32 cellular contexts compared by ENCODE assay signal in genomic region chr7:18343047-18343446, GRCh38.
"Had no signal": no experiment of that assay in that cellular context is flagged by ENCODE, and none has a peak within 500 bp of the region (broad histone marks: within the 10 kb centered on the region; RNA-seq: fewer than 3 reads in every experiment).

No MANE protein-coding gene starts in this region.

- ATAC-seq: activated naive CD4-positive, alpha-beta T cell treated with anti-CD3 and anti-CD28 coated beads, Interleukin-2, amount 50 U/mL, for 72 hours; activated T-cell treated with anti-CD3 and anti-CD28 coated beads, Interleukin-2, amount 50 U/mL, for 72 hours; esophagus mucosa; foreskin keratinocyte; gastrocnemius medialis; heart right ventricle; T-helper 17 cell had no signal

- DNase-seq: activated CD4-positive, alpha-beta memory T cell treated with anti-CD3 and anti-CD28 coated beads, Interleukin-2, amount 10 ng/mL, durations not matched to agents 7 days and 5 days; activated CD4-positive, alpha-beta T cell treated with anti-CD3 and anti-CD28 coated beads for 1 hour; activated CD4-positive, alpha-beta T cell treated with anti-CD3 and anti-CD28 coated beads for 4 hours; activated CD4-positive, alpha-beta T cell treated with anti-CD3 and anti-CD28 coated beads, Interleukin-2, amount 10 ng/mL, durations not matched to agents 7 days and 5 days; activated CD4-positive, alpha-beta T cell treated with anti-CD3 and anti-CD28 coated beads, Interleukin-2, amount 50 U/mL, for 4 hours; activated CD8-positive, alpha-beta memory T cell treated with anti-CD3 and anti-CD28 coated beads, Interleukin-2, amount 50 U/mL, for 48 hours; activated gamma-delta T cell; activated naive CD4-positive, alpha-beta T cell; activated naive CD4-positive, alpha-beta T cell treated with anti-CD3 and anti-CD28 coated beads, Interleukin-2, amount 10 ng/mL, durations not matched to agents 7 days and 5 days; activated naive CD8-positive, alpha-beta T cell treated with anti-CD3 and anti-CD28 coated beads, Interleukin-2, amount 10 ng/mL, durations not matched to agents 7 days and 5 days; activated T-cell treated with anti-CD3 and anti-CD28 coated beads for 4 hours; activated T-cell treated with anti-CD3 and anti-CD28 coated beads, Interleukin-2, amount 50 U/mL, for 24 hours; activated T-cell treated with anti-CD3 and anti-CD28 coated beads, Interleukin-2, amount 50 U/mL, for 72 hours; brain microvascular endothelial cell; dorsolateral prefrontal cortex; effector memory CD4-positive, alpha-beta T cell; endodermal cell; foreskin keratinocyte; gastrocnemius medialis; heart right ventricle; T-helper 1 cell; T-helper 17 cell; T1000; WERI-Rb-1 had no signal

- H3K9me3 Mint-ChIP-seq: activated naive CD4-positive, alpha-beta T cell treated with anti-CD3 and anti-CD28 coated beads, Interleukin-2, amount 10 ng/mL, durations not matched to agents 7 days and 5 days; activated naive CD8-positive, alpha-beta T cell treated with anti-CD3 and anti-CD28 coated beads, Interleukin-2, amount 10 ng/mL, durations not matched to agents 7 days and 5 days; central memory CD8-positive, alpha-beta T cell; T-helper 2 cell treated with Interferon-gamma antibody and Interleukin-4, amounts not matched to agents 5 μg/mL and 100 μg/mL, for 36 hours had no signal

- H3K27me3 Mint-ChIP-seq: activated naive CD4-positive, alpha-beta T cell treated with anti-CD3 and anti-CD28 coated beads, Interleukin-2, amount 10 ng/mL, durations not matched to agents 7 days and 5 days; central memory CD8-positive, alpha-beta T cell; dendritic cell treated with granulocyte-macrophage colony-stimulating factor and Interleukin-4, amounts not matched to agents 40 ng/mL and 50 ng/mL, for 4 days had no signal

- H3K4me1 Mint-ChIP-seq: activated CD4-positive, alpha-beta memory T cell treated with anti-CD3 and anti-CD28 coated beads, Interleukin-2, amount 10 ng/mL, durations not matched to agents 7 days and 5 days; activated CD4-positive, alpha-beta T cell treated with anti-CD3 and anti-CD28 coated beads, Interleukin-2, amount 10 ng/mL, durations not matched to agents 7 days and 5 days; activated naive CD4-positive, alpha-beta T cell treated with anti-CD3 and anti-CD28 coated beads, Interleukin-2, amount 10 ng/mL, durations not matched to agents 7 days and 5 days; activated naive CD8-positive, alpha-beta T cell treated with anti-CD3 and anti-CD28 coated beads, Interleukin-2, amount 10 ng/mL, durations not matched to agents 7 days and 5 days; central memory CD8-positive, alpha-beta T cell; T-helper 17 cell had no signal

- H3K4me3 Mint-ChIP-seq: activated CD4-positive, alpha-beta memory T cell treated with anti-CD3 and anti-CD28 coated beads, Interleukin-2, amount 10 ng/mL, durations not matched to agents 7 days and 5 days; activated CD4-positive, alpha-beta T cell treated with anti-CD3 and anti-CD28 coated beads, Interleukin-2, amount 10 ng/mL, durations not matched to agents 7 days and 5 days; activated naive CD4-positive, alpha-beta T cell treated with anti-CD3 and anti-CD28 coated beads, Interleukin-2, amount 10 ng/mL, durations not matched to agents 7 days and 5 days; activated naive CD8-positive, alpha-beta T cell treated with anti-CD3 and anti-CD28 coated beads, Interleukin-2, amount 10 ng/mL, durations not matched to agents 7 days and 5 days; activated T-cell treated with anti-CD3 and anti-CD28 coated beads, Interleukin-2, amount 50 U/mL, for 24 hours; activated T-cell treated with anti-CD3 and anti-CD28 coated beads, Interleukin-2, amount 50 U/mL, for 72 hours; central memory CD8-positive, alpha-beta T cell; dendritic cell treated with granulocyte-macrophage colony-stimulating factor and Interleukin-4, amounts not matched to agents 40 ng/mL and 50 ng/mL, for 4 days; endodermal cell; T-helper 17 cell; T-helper 2 cell treated with Interferon-gamma antibody and Interleukin-4, amounts not matched to agents 5 μg/mL and 100 μg/mL, for 36 hours had no signal

- H3K27ac Mint-ChIP-seq: activated CD4-positive, alpha-beta memory T cell treated with anti-CD3 and anti-CD28 coated beads, Interleukin-2, amount 10 ng/mL, durations not matched to agents 7 days and 5 days; activated CD4-positive, alpha-beta T cell treated with anti-CD3 and anti-CD28 coated beads, Interleukin-2, amount 10 ng/mL, durations not matched to agents 7 days and 5 days; activated naive CD4-positive, alpha-beta T cell treated with anti-CD3 and anti-CD28 coated beads, Interleukin-2, amount 10 ng/mL, durations not matched to agents 7 days and 5 days; activated naive CD4-positive, alpha-beta T cell treated with anti-CD3 and anti-CD28 coated beads, Interleukin-2, amount 50 U/mL, for 72 hours; activated naive CD8-positive, alpha-beta T cell treated with anti-CD3 and anti-CD28 coated beads, Interleukin-2, amount 10 ng/mL, durations not matched to agents 7 days and 5 days; activated T-cell treated with anti-CD3 and anti-CD28 coated beads, Interleukin-2, amount 50 U/mL, for 24 hours; activated T-cell treated with anti-CD3 and anti-CD28 coated beads, Interleukin-2, amount 50 U/mL, for 72 hours; endodermal cell; T-helper 17 cell; T-helper 2 cell treated with Interferon-gamma antibody and Interleukin-4, amounts not matched to agents 5 μg/mL and 100 μg/mL, for 36 hours had no signal

- FAIRE-seq: bronchial epithelial cell had no signal

- H3K4me3 ChIP-seq: ascending aorta, coronary artery, dorsolateral prefrontal cortex, gastrocnemius medialis, heart right ventricle had no signal

- H3K36me3 Mint-ChIP-seq: activated naive CD4-positive, alpha-beta T cell treated with anti-CD3 and anti-CD28 coated beads, Interleukin-2, amount 10 ng/mL, durations not matched to agents 7 days and 5 days; activated naive CD4-positive, alpha-beta T cell treated with anti-CD3 and anti-CD28 coated beads, Interleukin-2, amount 50 U/mL, for 72 hours; activated naive CD8-positive, alpha-beta T cell treated with anti-CD3 and anti-CD28 coated beads, Interleukin-2, amount 10 ng/mL, durations not matched to agents 7 days and 5 days had no signal
